In the genomic region with DNA sequence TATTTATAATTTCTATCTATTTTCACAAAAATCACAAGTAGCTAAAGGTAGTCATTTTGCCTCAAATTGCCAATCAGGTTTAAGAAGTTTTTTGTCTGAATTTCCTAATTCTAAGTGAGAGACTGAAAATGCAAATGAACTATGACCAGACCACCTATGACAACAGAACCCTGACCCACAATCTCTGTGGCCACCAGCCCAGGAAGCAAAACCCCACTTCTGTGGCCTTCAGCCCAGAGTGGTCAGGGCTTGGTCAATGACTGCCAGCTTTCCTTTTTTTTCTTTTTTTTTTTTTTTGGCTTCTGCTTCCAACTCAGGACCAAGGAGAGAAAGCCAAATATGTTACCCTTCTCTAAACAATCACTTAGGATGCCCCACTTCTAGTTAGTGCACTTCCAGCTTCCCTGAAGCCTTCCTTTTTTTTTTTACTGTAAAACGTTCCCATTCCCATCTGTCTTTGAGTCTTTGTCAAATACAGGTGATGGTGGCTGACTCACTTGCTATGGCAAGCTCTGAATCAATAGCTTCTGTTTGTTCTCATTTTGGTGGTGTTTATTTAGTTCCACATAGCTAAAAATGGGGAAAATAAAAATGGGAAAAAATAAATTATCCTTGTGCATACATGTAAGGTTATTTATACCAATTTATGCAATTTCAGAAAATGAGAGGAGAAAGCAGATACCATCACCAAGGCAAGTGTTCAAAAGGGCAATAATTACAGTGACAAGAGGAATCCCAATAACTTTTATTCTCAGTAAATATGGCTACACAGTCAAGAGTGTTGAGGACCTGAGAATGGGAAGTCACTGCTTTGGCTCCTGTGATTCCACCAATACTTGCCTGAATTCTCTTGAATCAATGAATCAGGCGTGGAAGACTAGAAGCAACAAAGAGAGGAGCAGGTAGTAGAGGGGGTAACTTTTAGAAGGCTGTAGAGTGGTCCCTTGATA, we compare ENCODE assay signal across 24 cellular contexts.
DNase-seq lines count a peak whose midpoint lies in the region; ATAC-seq and FAIRE-seq lines count a peak whose summit lies in the region.
"Had no signal": no experiment of that assay in that cellular context is flagged by ENCODE, and none has a peak within 500 bp of the region (broad histone marks: within the 10 kb centered on the region; RNA-seq: fewer than 3 reads in every experiment).

No MANE protein-coding gene starts in this region.

- DNase-seq in COLO668 (lab: John Stamatoyannopoulos, UW; ENCODE audit: unreplicated experiment) (peak; percentile 3), MG63 (peak; percentile 8), RPMI7951 (ENCODE audit: low read depth) (peak; percentile 23)
- no peak for DNase-seq in activated CD8-positive, alpha-beta memory T cell treated with anti-CD3 and anti-CD28 coated beads for 24 hours
- DNase-seq: activated CD4-positive, alpha-beta T cell treated with anti-CD3 and anti-CD28 coated beads for 36 hours; effector CD8-positive, alpha-beta T cell; GDM1; KG1; MV-4-11; NCI-H526 treated with DMSO at 0.1 percent for 48 hours; SIG-M5; stimulated activated CD4-positive, alpha-beta T cell treated with anti-CD3 and anti-CD28 coated beads, Interleukin-2, amount 100 ng/mL, for 48 hours; stimulated activated naive CD4-positive, alpha-beta T cell; T-helper 1 cell had no signal

- no peaks in the 10 kb centered on the region for H3K36me3 ChIP-seq in MG63
- H3K36me3 ChIP-seq: ascending aorta, esophagus muscularis mucosa, thoracic aorta had no signal

- H3K27me3 ChIP-seq in MG63 = no peaks in the 10 kb centered on the region
- H3K27me3 ChIP-seq: ascending aorta, esophagus muscularis mucosa had no signal

- ATAC-seq in GM21381 (IDR thresholded peaks at IDR 0.05; ENCODE audit: unreplicated experiment) (no peak), GM18858 (IDR thresholded peaks at IDR 0.05; ENCODE audit: unreplicated experiment) (no peak), GM19395 (IDR thresholded peaks at IDR 0.05; ENCODE audit: unreplicated experiment) (no peak)
- ATAC-seq: activated CD4-positive, alpha-beta T cell treated with anti-CD3 and anti-CD28 coated beads for 36 hours; activated T-helper 17 cell treated with anti-CD3 and anti-CD28 coated beads, Interleukin-2, amount 50 U/mL, for 72 hours had no signal

- no peak overlapping the region for H3K4me3 ChIP-seq in MG63
- H3K4me3 ChIP-seq: ascending aorta, esophagus muscularis mucosa, thoracic aorta had no signal

- H3K9me3 ChIP-seq in MG63 = no peaks in the 10 kb centered on the region
- H3K9me3 ChIP-seq: ascending aorta, esophagus muscularis mucosa, thoracic aorta had no signal

- FAIRE-seq in islet of Langerhans (lab: Jason Lieb, UNC) = peak; percentile 62
- FAIRE-seq: GM18507, keratinocyte had no signal
